Comparison of ENCODE assay signal across 8 cellular contexts in the genomic region with DNA sequence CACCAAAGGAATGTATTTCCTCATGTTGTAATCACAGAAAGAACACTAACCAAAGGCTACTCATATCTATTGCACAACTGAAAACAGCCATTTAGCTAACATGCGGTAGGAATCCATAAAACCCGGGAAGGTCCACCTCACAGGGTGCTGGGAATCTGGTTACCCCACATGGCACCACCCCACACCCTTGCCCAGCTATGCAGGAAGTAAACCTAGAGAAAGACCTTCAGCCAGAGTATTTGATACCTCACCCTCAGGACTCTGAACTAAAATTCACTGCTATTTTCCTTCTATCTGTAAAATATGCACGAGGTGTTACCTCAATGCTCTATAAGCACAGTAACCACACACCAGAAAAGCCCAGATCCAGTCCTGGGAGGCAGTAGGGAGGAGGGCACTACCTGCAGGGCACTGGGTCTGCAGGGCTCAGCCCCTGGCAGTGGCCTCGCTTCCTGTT. TPM values are rescaled to one million over a fixed set of nuclear protein-coding genes. Genes with fewer than 3 reads are reported as not detected.
DNase-seq lines count a peak whose midpoint lies in the region; ATAC-seq lines count a peak whose summit lies in the region.

No MANE protein-coding gene starts in this region.

- peaks cover 7% of the 10 kb centered on the region for H3K36me3 ChIP-seq in effector memory CD4-positive, alpha-beta T cell (ENCODE audit: control insufficient read depth, insufficient read depth, low read length)
- peaks cover 0 to 17% (median 0%) of the 10 kb centered on the region in 3 experiments for H3K36me3 ChIP-seq in naive thymus-derived CD4-positive, alpha-beta T cell (ENCODE audit: control insufficient read depth in 2 of 3, insufficient read depth in 3 of 3, low read length in 3 of 3)

- peaks cover 31 to 67% (median 57%) of the 10 kb centered on the region in 7 donors for H3K4me1 Mint-ChIP-seq in naive thymus-derived CD4-positive, alpha-beta T cell

- peak overlapping the region; percentile 48 for H3K27ac ChIP-seq in effector memory CD4-positive, alpha-beta T cell (ENCODE audit: insufficient read depth, low read length, poor library complexity, severe bottlenecking)
- H3K27ac ChIP-seq in naive thymus-derived CD4-positive, alpha-beta T cell (ENCODE audit: low read depth, low read length): no peak overlapping the region

- ATAC-seq in GM21447 (IDR thresholded peaks at IDR 0.05; ENCODE audit: unreplicated experiment): peak; percentile 26
- ATAC-seq in naive thymus-derived CD4-positive, alpha-beta T cell: no peak
- ATAC-seq in GM19328 (IDR thresholded peaks at IDR 0.05; ENCODE audit: unreplicated experiment): no peak

- H3K4me1 ChIP-seq in effector memory CD4-positive, alpha-beta T cell (ENCODE audit: control insufficient read depth, insufficient read depth, low read length, poor library complexity, severe bottlenecking): peaks cover 22% of the 10 kb centered on the region
- H3K4me1 ChIP-seq in naive thymus-derived CD4-positive, alpha-beta T cell (ENCODE audit: control insufficient read depth in 2 of 2, insufficient read depth in 2 of 2, low read length in 2 of 2): peaks cover 31 to 34% of the 10 kb centered on the region in 2 donors

- no peaks in the 10 kb centered on the region for H3K27me3 Mint-ChIP-seq in naive thymus-derived CD4-positive, alpha-beta T cell

- H3K4me3 ChIP-seq in effector memory CD4-positive, alpha-beta T cell (ENCODE audit: insufficient read depth, low read depth, low read length, poor library complexity, severe bottlenecking): no peak overlapping the region
- H3K4me3 ChIP-seq in naive thymus-derived CD4-positive, alpha-beta T cell (ENCODE audit: low read length): peak overlapping the region; percentile 15

- peak overlapping the region; percentile 26 to 86 (median 54) for H3K4me3 Mint-ChIP-seq in naive thymus-derived CD4-positive, alpha-beta T cell

- peak overlapping the region; percentile 28 to 98 (median 57) for H3K27ac Mint-ChIP-seq in naive thymus-derived CD4-positive, alpha-beta T cell

- DNase-seq in 8988T (peak; percentile 15), SIG-M5 treated with dmso at 0.1 percent for 504 hours (lab: John Stamatoyannopoulos, UW; ENCODE audit: unreplicated experiment) (peak; percentile 93), SHP77 treated with DMSO at 0.1 percent for 48 hours (lab: John Stamatoyannopoulos, UW) (no peak)
- DNase-seq in effector memory CD4-positive, alpha-beta T cell: no peak
- peak in 1 of 9 donors; percentile 28 for DNase-seq in naive thymus-derived CD4-positive, alpha-beta T cell
- DNase-seq in activated CD4-positive, CD25-positive, alpha-beta regulatory T cell (lab: John Stamatoyannopoulos, UW): no peak

- POLR2A ChIA-PET in naive thymus-derived CD4-positive, alpha-beta T cell (lab: Charles Lee): no interaction called here

- peaks cover 16 to 38% (median 23%) of the 10 kb centered on the region in 5 donors for H3K36me3 Mint-ChIP-seq in naive thymus-derived CD4-positive, alpha-beta T cell

- H3K27me3 ChIP-seq in effector memory CD4-positive, alpha-beta T cell (replicated peaks; ENCODE audit: control insufficient read depth, insufficient read depth, low read length, poor library complexity, severe bottlenecking): no peaks in the 10 kb centered on the region
- no peaks in the 10 kb centered on the region for H3K27me3 ChIP-seq in naive thymus-derived CD4-positive, alpha-beta T cell (ENCODE audit: control insufficient read depth in 2 of 2, insufficient read depth in 2 of 2, low read length in 2 of 2)

- H3K9me3 Mint-ChIP-seq in naive thymus-derived CD4-positive, alpha-beta T cell: peaks cover 0 to 4% (median 0%) of the 10 kb centered on the region in 11 donors

- CTCF ChIA-PET in naive thymus-derived CD4-positive, alpha-beta T cell (lab: Charles Lee): no interaction called here

- H3K9me3 ChIP-seq in effector memory CD4-positive, alpha-beta T cell (ENCODE audit: control insufficient read depth, low read length): no peaks in the 10 kb centered on the region
- no peaks in the 10 kb centered on the region for H3K9me3 ChIP-seq in naive thymus-derived CD4-positive, alpha-beta T cell (ENCODE audit: control insufficient read depth in 2 of 3, low read length in 3 of 3)

- intact Hi-C loops in naive thymus-derived CD4-positive, alpha-beta T cell (cut with micrococcal nuclease): loop anchor here (2.0 to 5.0 kb wide), 3 partner anchors 51 to 109 kb away; no protein-coding TSS in a partner anchor

RNA-seq across cellular contexts. Expression of gene PTPN2, which starts 45.8 kb away (rescaled TPM):
- 10 to 100 TPM; 55.8 to 82.2 (median 76.2) TPM for total RNA-seq in naive thymus-derived CD4-positive, alpha-beta T cell
- polyA plus RNA-seq in naive thymus-derived CD4-positive, alpha-beta T cell: 10 to 100 TPM; 60.5 to 92.2 TPM

Comparison
In these comparisons a context has a peak if more than half of its experiments do, and no peak if none do; other contexts are left out.
1. DNase-seq: peak in 8988T (single experiment) and SIG-M5 treated with dmso at 0.1 percent for 504 hours (single experiment); none in effector memory CD4-positive, alpha-beta T cell (0 of 3), activated CD4-positive, CD25-positive, alpha-beta regulatory T cell (0 of 4) and SHP77 treated with DMSO at 0.1 percent for 48 hours (single experiment).